ENCODE assay signal across 3 cellular contexts in genomic region chr1:188218289-188218688, GRCh38.
A peak's percentile ranks its signal among the peaks of the same experiment; 100 is the strongest.
TF ChIP-seq lines count a peak whose summit lies in the region.

No MANE protein-coding gene starts in this region.

TF ChIP-seq in A549, 52 proteins besides CTCF, POLR2A, EP300 and RAD21:
- TF ChIP-seq CEBPB (IDR thresholded peaks at IDR 0.05) = peak; percentile 5 to 34; a peak in 2 of 4 replicates
- no peak for TF ChIP-seq ELK1 (IDR thresholded peaks at IDR 0.05; ENCODE audit: low read depth, low read length)
- TF ChIP-seq ESRRA (IDR thresholded peaks at IDR 0.05; ENCODE audit: borderline replicate concordance, low read length) = no peak

TF ChIP-seq in IMR-90, 13 proteins besides CTCF, POLR2A, EP300 and RAD21:
- TF ChIP-seq CEBPB (IDR thresholded peaks at IDR 0.05; ENCODE audit: low read depth, low read length) (peak; percentile 90), RCOR1 (IDR thresholded peaks at IDR 0.05; ENCODE audit: insufficient replicate concordance, low read length) (no peak)

TF ChIP-seq in neural cell, 6 proteins besides CTCF, POLR2A, EP300 and RAD21:
- no peak for TF ChIP-seq SMC3 (conservative IDR thresholded peaks at IDR 0.05; ENCODE audit: poor library complexity)
- TF ChIP-seq POLR2AphosphoS5 (IDR thresholded peaks at IDR 0.05) = peak; percentile 47
